In genomic region chr6:157514659-157515496, GRCh38 we compare ENCODE assay signal across 1 cellular context.
TF ChIP-seq lines count a peak whose summit lies in the region.

No MANE protein-coding gene starts in this region.

TF ChIP-seq in HepG2, 621 proteins besides CTCF, POLR2A, EP300 and RAD21 (continued from another document and continues in another):
- no peak for TF ChIP-seq ZHX2 (IDR thresholded peaks at IDR 0.05; ENCODE audit: low read depth)
- no peak for TF ChIP-seq ZHX2 (CRISPR knock-in tag; IDR thresholded peaks at IDR 0.05; ENCODE audit: borderline replicate concordance)
- TF ChIP-seq AHR (CRISPR knock-in tag; IDR thresholded peaks at IDR 0.05): no peak
- peak; percentile 66 for TF ChIP-seq MAX (IDR thresholded peaks at IDR 0.05)
- peak; percentile 41; the same call in 1 of the 2 replicates for TF ChIP-seq ZNF10 (CRISPR knock-in tag; IDR thresholded peaks at IDR 0.05; ENCODE audit: borderline replicate concordance, low read depth)
- no peak for TF ChIP-seq NFAT5 (CRISPR knock-in tag; IDR thresholded peaks at IDR 0.05)
- no peak for TF ChIP-seq ZSCAN29 (CRISPR knock-in tag; conservative IDR thresholded peaks at IDR 0.05)
- peak; percentile 68; the same call in 1 of the 2 replicates for TF ChIP-seq SRY (CRISPR knock-in tag; IDR thresholded peaks at IDR 0.05)
- no peak for TF ChIP-seq HES4 (CRISPR knock-in tag; IDR thresholded peaks at IDR 0.05; ENCODE audit: borderline replicate concordance)
- TF ChIP-seq FOXK1 (CRISPR knock-in tag; IDR thresholded peaks at IDR 0.05; ENCODE audit: borderline replicate concordance, low read depth): no peak
- peak; percentile 15; the same call in 1 of the 2 replicates for TF ChIP-seq ZNF670 (CRISPR knock-in tag; IDR thresholded peaks at IDR 0.05; ENCODE audit: borderline replicate concordance)
- no peak for TF ChIP-seq HDAC6 (IDR thresholded peaks at IDR 0.05; ENCODE audit: low read depth, low read length)
- peak; percentile 55; the same call in 1 of the 2 replicates for TF ChIP-seq FOSL1 (CRISPR knock-in tag; IDR thresholded peaks at IDR 0.05; ENCODE audit: borderline replicate concordance)
- peak; percentile 90 for TF ChIP-seq RXRA (CRISPR knock-in tag; IDR thresholded peaks at IDR 0.05)
- TF ChIP-seq YY1 (IDR thresholded peaks at IDR 0.05; ENCODE audit: insufficient read depth, insufficient replicate concordance, low read depth, low read length): no peak
- TF ChIP-seq IRF9 (CRISPR knock-in tag; IDR thresholded peaks at IDR 0.05; ENCODE audit: borderline replicate concordance): no peak
- no peak for TF ChIP-seq CENPBD1 (CRISPR knock-in tag; IDR thresholded peaks at IDR 0.05; ENCODE audit: borderline replicate concordance, low read depth)
- TF ChIP-seq ZNF253 (CRISPR knock-in tag; IDR thresholded peaks at IDR 0.05; ENCODE audit: borderline replicate concordance): no peak
- TF ChIP-seq ZNF740 (CRISPR knock-in tag; IDR thresholded peaks at IDR 0.05): no peak
- TF ChIP-seq ZNF326 (CRISPR knock-in tag; IDR thresholded peaks at IDR 0.05; ENCODE audit: borderline replicate concordance): no peak
- no peak for TF ChIP-seq ZNF251 (CRISPR knock-in tag; IDR thresholded peaks at IDR 0.05)
- TF ChIP-seq POLR2G (IDR thresholded peaks at IDR 0.05; ENCODE audit: low read depth, low read length): no peak
- TF ChIP-seq ZSCAN21 (CRISPR knock-in tag; IDR thresholded peaks at IDR 0.05; ENCODE audit: borderline replicate concordance): no peak
- no peak for TF ChIP-seq ZNF335 (CRISPR knock-in tag; IDR thresholded peaks at IDR 0.05)
- TF ChIP-seq ZNF510 (CRISPR knock-in tag; IDR thresholded peaks at IDR 0.05; ENCODE audit: low read depth): no peak
- no peak for TF ChIP-seq STAG1 (CRISPR knock-in tag; IDR thresholded peaks at IDR 0.05)
- no peak for TF ChIP-seq ELF4 (CRISPR knock-in tag; IDR thresholded peaks at IDR 0.05; ENCODE audit: borderline replicate concordance)
- no peak; the same call in 1 of the 2 replicates for TF ChIP-seq GABPB1 (CRISPR knock-in tag; IDR thresholded peaks at IDR 0.05)
- TF ChIP-seq ZNF263 (CRISPR knock-in tag; IDR thresholded peaks at IDR 0.05): peak; percentile 81
- TF ChIP-seq LRRFIP1 (CRISPR knock-in tag; conservative IDR thresholded peaks at IDR 0.05): no peak
- TF ChIP-seq ZNF18 (CRISPR knock-in tag; IDR thresholded peaks at IDR 0.05; ENCODE audit: insufficient replicate concordance): peak; percentile 38
- TF ChIP-seq ZBTB7B (CRISPR knock-in tag; IDR thresholded peaks at IDR 0.05): no peak
- peak; percentile 63 for TF ChIP-seq TBX2 (CRISPR knock-in tag; IDR thresholded peaks at IDR 0.05; ENCODE audit: borderline replicate concordance)
- TF ChIP-seq AFF4 (CRISPR knock-in tag; IDR thresholded peaks at IDR 0.05): no peak
- no peak for TF ChIP-seq ZKSCAN1 (IDR thresholded peaks at IDR 0.05; ENCODE audit: low read length)
- no peak for TF ChIP-seq SAFB2 (CRISPR knock-in tag; IDR thresholded peaks at IDR 0.05; ENCODE audit: borderline replicate concordance, low read depth)
- no peak for TF ChIP-seq SP4 (CRISPR knock-in tag; IDR thresholded peaks at IDR 0.05)
- no peak for TF ChIP-seq HNRNPL (IDR thresholded peaks at IDR 0.05; ENCODE audit: low read depth, low read length)
- no peak for TF ChIP-seq KAT7 (CRISPR knock-in tag; IDR thresholded peaks at IDR 0.05; ENCODE audit: borderline replicate concordance)
- peak; percentile 26; the same call in 1 of the 2 replicates for TF ChIP-seq NFE2L2 (IDR thresholded peaks at IDR 0.05; ENCODE audit: low read length)
- no peak for TF ChIP-seq TARDBP (CRISPR knock-in tag; IDR thresholded peaks at IDR 0.05)
- TF ChIP-seq NKX3-1 (CRISPR knock-in tag; IDR thresholded peaks at IDR 0.05): no peak
- no peak for TF ChIP-seq RBM22 (optimal IDR thresholded peaks at IDR 0.05; ENCODE audit: low read length)
